ENCODE assay signal across 8 cellular contexts in genomic region chr1:173318788-173319187, GRCh38.
"Had no signal": no experiment of that assay in that cellular context is flagged by ENCODE, and none has a peak within 500 bp of the region (broad histone marks: within the 10 kb centered on the region; RNA-seq: fewer than 3 reads in every experiment).

No MANE protein-coding gene starts in this region.

- H3K4me3 ChIP-seq: GM12878 had no signal

- DNase-seq: GDM1, GF-D8 had no signal

- FAIRE-seq: G401.6, GM12878, GM12891, GM12892, GM18507, GM19239 had no signal

- ATAC-seq: GM12878 had no signal
